Comparison of ENCODE assay signal across 6 cellular contexts in the genomic region with DNA sequence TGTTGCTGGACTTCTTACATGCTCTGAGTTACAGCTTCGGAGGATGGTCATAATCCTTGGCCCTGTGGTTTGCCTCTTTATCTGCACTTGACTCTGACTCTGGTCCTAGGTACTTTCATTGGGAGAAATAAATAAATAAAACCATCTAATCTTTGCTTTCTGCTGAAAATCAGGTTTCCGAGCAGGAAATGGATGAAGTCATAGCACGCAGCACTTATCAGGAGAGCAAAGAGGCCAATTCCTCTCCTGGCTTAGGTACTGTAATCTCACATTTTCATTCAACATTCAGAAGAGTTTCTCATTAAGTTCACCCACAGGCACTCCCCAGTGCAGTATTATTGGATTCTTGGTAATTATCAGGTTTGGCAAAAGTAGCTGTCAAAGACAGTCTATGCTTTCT.
"Had no signal": no experiment of that assay in that cellular context is flagged by ENCODE, and none has a peak within 500 bp of the region (broad histone marks: within the 10 kb centered on the region; RNA-seq: fewer than 3 reads in every experiment).

No MANE protein-coding gene starts in this region.

- H3K27ac ChIP-seq: GM23248, HL-60 had no signal

- H3K4me3 ChIP-seq: GM23248, HAP-1 had no signal

- DNase-seq: GM23248, GOT3, H7, HFFc6 had no signal
